8 cellular contexts compared by ENCODE assay signal in genomic region chr6:159693894-159694545, GRCh38. TPM values are rescaled to one million over a fixed set of nuclear protein-coding genes. Genes with fewer than 3 reads are reported as not detected.
A peak's percentile ranks its signal among the peaks of the same experiment; 100 is the strongest.
DNase-seq lines count a peak whose midpoint lies in the region; ATAC-seq and TF ChIP-seq lines count a peak whose summit lies in the region.

No MANE protein-coding gene starts in this region.

- CTCF ChIA-PET in MCF 10A (lab: Yijun Ruan, JAX), result interaction anchor here (0.6 to 2.3 kb wide), 8 partner anchors 22 to 419 kb away, joined by 3 to 8 read pairs (median 3); partner anchors contain the start of gene WTAP

- H3K4me1 Mint-ChIP-seq in MCF 10A (ENCODE audit: insufficient read depth, unreplicated experiment), result peaks cover 29% of the 10 kb centered on the region

- intact Hi-C loops in MCF 10A (cut with micrococcal nuclease), result loop anchor here (2.0 to 10.0 kb wide), 2 partner anchors 349 to 761 kb away; no protein-coding TSS in a partner anchor

- no peaks in the 10 kb centered on the region for H3K27me3 Mint-ChIP-seq in MCF 10A (ENCODE audit: insufficient read depth, unreplicated experiment)

- H3K27ac Mint-ChIP-seq in MCF 10A (ENCODE audit: low read depth, unreplicated experiment), result peak overlapping the region; percentile 97

- H3K36me3 ChIP-seq in ES-I3 (ENCODE audit: insufficient read depth, low read length) (no peaks in the 10 kb centered on the region), RWPE2 (ENCODE audit: low read depth) (peaks cover 9% of the 10 kb centered on the region), skeletal muscle tissue (ENCODE audit: control insufficient read depth in 3 of 3, insufficient read depth in 3 of 3, low read length in 3 of 3) (peaks cover 9 to 14% (median 12%) of the 10 kb centered on the region in 3 donors)

- H3K9me3 Mint-ChIP-seq in MCF 10A (ENCODE audit: unreplicated experiment), result peaks cover 3% of the 10 kb centered on the region

- no peak for TF ChIP-seq CTCF in RWPE2 (IDR thresholded peaks at IDR 0.05; ENCODE audit: poor library complexity, severe bottlenecking)
- no peak for TF ChIP-seq CTCF in MCF 10A (IDR thresholded peaks at IDR 0.05; ENCODE audit: unreplicated experiment)

- H3K27ac ChIP-seq in RWPE2 (ENCODE audit: poor library complexity, severe bottlenecking), result peak overlapping the region; percentile 67
- H3K27ac ChIP-seq in skeletal muscle tissue (ENCODE audit: low read depth, low read length), result peak overlapping the region; percentile 93

- BruUV-seq in MCF 10A (replicated peaks; lab: Mats Ljungman, UMichigan), result TSS peak; percentile 87

- DNase-seq in RWPE2 (ENCODE audit: low spot score) (peak; percentile 73), MCF 10A (ENCODE audit: unreplicated experiment) (peak; percentile 87), iPS-NIHi7 (ENCODE audit: extremely low spot score) (peak; percentile 19)

- H3K4me3 Mint-ChIP-seq in MCF 10A (ENCODE audit: unreplicated experiment), result peak overlapping the region; percentile 77

- peaks cover 52% of the 10 kb centered on the region for H3K36me3 Mint-ChIP-seq in MCF 10A (ENCODE audit: insufficient read depth, unreplicated experiment)

- H3K4me3 ChIP-seq in RWPE2 (ENCODE audit: severe bottlenecking) (peak overlapping the region; percentile 77), skeletal muscle tissue (ENCODE audit: low read length in 3 of 3) (peak overlapping the region; percentile 78 to 97 (median 94))

- H3K4me1 ChIP-seq in ES-I3 (ENCODE audit: insufficient read depth, low read length) (no peaks in the 10 kb centered on the region), RWPE2 (ENCODE audit: insufficient read depth, poor library complexity, severe bottlenecking) (peaks cover 11% of the 10 kb centered on the region), skeletal muscle tissue (ENCODE audit: control insufficient read depth in 3 of 3, insufficient read depth in 3 of 3, low read length in 3 of 3) (peaks cover 18 to 52% (median 20%) of the 10 kb centered on the region in 3 donors)

- H3K9me3 ChIP-seq in ES-I3 (ENCODE audit: control insufficient read depth, insufficient read depth, low read length) (no peaks in the 10 kb centered on the region), RWPE2 (ENCODE audit: severe bottlenecking) (no peaks in the 10 kb centered on the region), skeletal muscle tissue (ENCODE audit: control insufficient read depth in 3 of 3, low read length in 3 of 3) (no peaks in the 10 kb centered on the region)

- H3K9ac ChIP-seq in ES-I3 (ENCODE audit: low read depth, low read length) (peak overlapping the region; percentile 75), skeletal muscle tissue (ENCODE audit: low read depth in 1 of 3, low read length in 3 of 3) (peak overlapping the region; percentile 73 to 96 (median 95))

- ATAC-seq in HG03025 (IDR thresholded peaks at IDR 0.05; ENCODE audit: low FRiP score, unreplicated experiment) (peak; percentile 2), RWPE2 (ENCODE audit: low read depth) (peak; percentile 64), GM18520 (IDR thresholded peaks at IDR 0.05; ENCODE audit: unreplicated experiment) (no peak), GM21619 (IDR thresholded peaks at IDR 0.05; ENCODE audit: unreplicated experiment) (no peak)

- H3K27me3 ChIP-seq in RWPE2 (ENCODE audit: insufficient read depth, poor library complexity, severe bottlenecking), result no peaks in the 10 kb centered on the region
- H3K27me3 ChIP-seq in skeletal muscle tissue (ENCODE audit: control insufficient read depth in 3 of 3, insufficient read depth in 3 of 3, low read length in 3 of 3), result no peaks in the 10 kb centered on the region

- POLR2A ChIA-PET in MCF 10A (lab: Yijun Ruan, JAX), result interaction anchor here (0.5 to 18.1 kb wide), 14 partner anchors 7 to 694 kb away, joined by 3 to 877 read pairs (median 4); partner anchors contain the start of genes MRPL18, RSPH3, TCP1 and WTAP

RNA-seq across cellular contexts. Expression of gene SOD2, which starts 1.0 kb away (rescaled TPM):
- total RNA-seq in MCF 10A (2022) (424 and 600 TPM in 2 replicates), skeletal muscle tissue (28.7 TPM)

RNA-seq across cellular contexts. Expression of gene WTAP, which starts 33.3 kb away (rescaled TPM):
- total RNA-seq in MCF 10A (2022), result 116 and 142 TPM in 2 replicates
- 64.7 TPM for total RNA-seq in skeletal muscle tissue

Comparison
In these comparisons a context has a peak if more than half of its experiments do, and no peak if none do; other contexts are left out.
1. ATAC-seq: peak in HG03025 (single experiment) and RWPE2 (single experiment); none in GM18520 (single experiment) and GM21619 (single experiment).
2. DNase-seq: peak in every context shown above with its lines; median percentile 87 in MCF 10A; 73 in RWPE2; 19 in iPS-NIHi7.
3. RNA of gene SOD2, which starts 1.0 kb away (total RNA-seq): 424 to 600 TPM in MCF 10A; 28.7 TPM in skeletal muscle tissue (single experiment); every median in the first group is over 10 times any median in the second.